1 cellular context compared by ENCODE assay signal in genomic region chr19:823565-824121, GRCh38.
TF ChIP-seq lines count a peak whose summit lies in the region.

No MANE protein-coding gene starts in this region.

TF ChIP-seq in K562, 482 proteins besides CTCF, POLR2A, EP300 and RAD21 (continued from another document and continues in another):
- no peak for TF ChIP-seq IRF9 (tag; IDR thresholded peaks at IDR 0.05)
- no peak for TF ChIP-seq ARNT (IDR thresholded peaks at IDR 0.05)
- no peak for TF ChIP-seq SFPQ (IDR thresholded peaks at IDR 0.05; ENCODE audit: low read depth, low read length)
- TF ChIP-seq SMARCA4 (IDR thresholded peaks at IDR 0.05) = peak; percentile 48; the same call in 1 of the 2 replicates
- TF ChIP-seq SMARCA5 (IDR thresholded peaks at IDR 0.05) = no peak
- no peak for TF ChIP-seq NCOA6 (IDR thresholded peaks at IDR 0.05)
- TF ChIP-seq RCOR1 (IDR thresholded peaks at IDR 0.05; ENCODE audit: borderline replicate concordance in 1 of 2, low read depth in 2 of 2, low read length in 2 of 2) = peak in 1 of 2 experiments; percentile 77; a peak in 1 of 4 replicates
- no peak for TF ChIP-seq FOXJ3 (CRISPR knock-in tag; IDR thresholded peaks at IDR 0.05)
- TF ChIP-seq MAFG (tag; conservative IDR thresholded peaks at IDR 0.05) = no peak
- no peak for TF ChIP-seq ZNF174 (CRISPR knock-in tag; IDR thresholded peaks at IDR 0.05)
- TF ChIP-seq DNMT1 (IDR thresholded peaks at IDR 0.05) = no peak
- no peak for TF ChIP-seq HMGXB4 (CRISPR knock-in tag; IDR thresholded peaks at IDR 0.05)
- no peak for TF ChIP-seq BRCA1 (IDR thresholded peaks at IDR 0.05)
- TF ChIP-seq BRCA1 (CRISPR knock-in tag; IDR thresholded peaks at IDR 0.05) = no peak
- 0 out of 2 replicates have a peak, but pooled peaks have one; percentile 36 for TF ChIP-seq E2F3 (CRISPR knock-in tag; IDR thresholded peaks at IDR 0.05)
- no peak for TF ChIP-seq EZH2 (IDR thresholded peaks at IDR 0.05; ENCODE audit: borderline replicate concordance, low read depth, low read length)
- TF ChIP-seq ZBTB5 (IDR thresholded peaks at IDR 0.05) = no peak
- no peak for TF ChIP-seq E2F1 (CRISPR knock-in tag; IDR thresholded peaks at IDR 0.05)
- no peak for TF ChIP-seq KAT7 (CRISPR knock-in tag; IDR thresholded peaks at IDR 0.05; ENCODE audit: borderline replicate concordance)
- TF ChIP-seq NR0B1 (IDR thresholded peaks at IDR 0.05; ENCODE audit: partially characterized antibody) = no peak
- no peak for TF ChIP-seq HCFC1 (IDR thresholded peaks at IDR 0.05; ENCODE audit: low read depth, low read length)
- peak; percentile 46 for TF ChIP-seq KDM5B (IDR thresholded peaks at IDR 0.05; ENCODE audit: insufficient replicate concordance, low read depth, low read length)
- no peak for TF ChIP-seq SMAD2 (IDR thresholded peaks at IDR 0.05; ENCODE audit: low read depth, low read length)
- no peak for TF ChIP-seq BHLHE40 (IDR thresholded peaks at IDR 0.05; ENCODE audit: low read length)
- peak; percentile 47 for TF ChIP-seq ZNF589 (CRISPR knock-in tag; IDR thresholded peaks at IDR 0.05; ENCODE audit: low read depth)
- no peak for TF ChIP-seq MAX (CRISPR knock-in tag; IDR thresholded peaks at IDR 0.05)
- TF ChIP-seq POU5F1 (IDR thresholded peaks at IDR 0.05; ENCODE audit: borderline replicate concordance, low read depth, low read length, partially characterized antibody) = no peak
- TF ChIP-seq ZBTB11 (CRISPR knock-in tag; IDR thresholded peaks at IDR 0.05) = peak in 1 of 3 experiments; percentile 50; a peak in 1 of 6 replicates
- no peak for TF ChIP-seq FOXO4 (CRISPR knock-in tag; IDR thresholded peaks at IDR 0.05)
- TF ChIP-seq TCF3 (CRISPR knock-in tag; IDR thresholded peaks at IDR 0.05) = peak; percentile 49
- 0 out of 2 replicates have a peak, but pooled peaks have one; percentile 40 for TF ChIP-seq ZEB2 (IDR thresholded peaks at IDR 0.05)
- TF ChIP-seq NR2C2 (CRISPR knock-in tag; IDR thresholded peaks at IDR 0.05) = no peak
- TF ChIP-seq NR2C2 (tag; IDR thresholded peaks at IDR 0.05) = no peak
- TF ChIP-seq EWSR1 (IDR thresholded peaks at IDR 0.05; ENCODE audit: borderline replicate concordance, low read depth, partially characterized antibody) = no peak
- no peak; the same call in 1 of the 2 replicates for TF ChIP-seq HDAC2 (IDR thresholded peaks at IDR 0.05)
- no peak for TF ChIP-seq ZNF511 (CRISPR knock-in tag; IDR thresholded peaks at IDR 0.05)
- TF ChIP-seq HINFP (tag; conservative IDR thresholded peaks at IDR 0.05; ENCODE audit: low read depth) = no peak
- no peak for TF ChIP-seq GMEB1 (CRISPR knock-in tag; IDR thresholded peaks at IDR 0.05)
- TF ChIP-seq ZNF445 (CRISPR knock-in tag; IDR thresholded peaks at IDR 0.05; ENCODE audit: low read depth) = no peak
- TF ChIP-seq ZNF3 (CRISPR knock-in tag; IDR thresholded peaks at IDR 0.05) = no peak
- no peak; the same call in 1 of the 2 replicates for TF ChIP-seq ZNF263 (CRISPR knock-in tag; IDR thresholded peaks at IDR 0.05; ENCODE audit: borderline replicate concordance)
- 0 out of 4 replicates have a peak, but pooled peaks of 1 of the 2 experiments have one; percentile 20 for TF ChIP-seq CSDE1 (IDR thresholded peaks at IDR 0.05)
- 0 out of 4 replicates have a peak, but pooled peaks of 1 of the 2 experiments have one; percentile 23 for TF ChIP-seq MLX (CRISPR knock-in tag; conservative IDR thresholded peaks at IDR 0.05)
- no peak; the same call in 1 of the 2 replicates for TF ChIP-seq MECOM (CRISPR knock-in tag; IDR thresholded peaks at IDR 0.05)
- no peak for TF ChIP-seq SRSF3 (IDR thresholded peaks at IDR 0.05; ENCODE audit: insufficient read depth, low read length)
- TF ChIP-seq COPS2 (conservative IDR thresholded peaks at IDR 0.05) = no peak
